In the genomic region with DNA sequence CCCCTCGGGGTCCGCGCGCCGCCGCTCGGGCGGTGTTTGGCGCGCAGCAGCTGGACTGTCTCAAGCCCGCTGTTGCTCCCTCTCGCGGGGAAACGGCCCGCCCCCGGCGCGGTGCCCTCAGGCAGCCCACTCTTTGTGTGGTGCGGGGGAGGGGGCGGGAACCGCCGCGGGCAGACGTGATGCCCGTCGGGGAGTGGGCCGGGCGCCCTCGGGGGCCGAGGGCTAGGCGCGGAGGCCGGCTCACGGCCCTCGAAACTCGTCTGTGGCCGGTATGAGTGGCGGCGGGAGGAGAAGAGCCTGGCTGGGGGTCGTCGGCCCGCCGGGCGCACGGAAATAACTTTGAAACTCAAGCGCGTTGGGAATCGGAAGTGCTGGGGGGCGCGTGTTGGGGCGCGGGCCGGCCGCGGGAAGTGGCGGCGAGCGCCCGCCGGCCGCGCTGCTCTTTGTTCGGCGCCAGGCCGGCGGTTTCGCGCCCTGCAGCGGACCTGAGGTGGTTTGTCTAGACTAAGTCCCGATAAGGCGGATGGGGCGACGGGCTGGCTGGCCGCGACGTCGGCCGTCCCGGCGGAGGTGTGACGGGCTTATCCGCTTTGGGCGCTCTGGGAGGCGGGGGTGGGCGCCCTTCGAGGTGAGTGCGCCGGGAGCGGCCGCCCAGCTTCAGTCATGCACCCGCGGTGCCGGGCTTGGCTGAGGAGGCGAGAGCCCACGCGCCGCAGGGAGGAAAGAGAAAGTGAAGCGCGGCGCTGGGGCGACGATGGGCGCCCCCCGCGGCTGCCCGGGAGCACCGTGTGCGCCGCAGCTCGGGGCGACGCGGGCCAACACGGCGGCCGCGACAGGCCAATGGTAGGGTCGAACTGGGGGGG, we compare ENCODE assay signal across 1 cellular context.
TF ChIP-seq lines count a peak whose summit lies in the region.

No MANE protein-coding gene starts in this region.

TF ChIP-seq in HepG2, 621 proteins besides CTCF, POLR2A, EP300 and RAD21 (continued from another document and continues in another):
- TF ChIP-seq, protein P1, sequence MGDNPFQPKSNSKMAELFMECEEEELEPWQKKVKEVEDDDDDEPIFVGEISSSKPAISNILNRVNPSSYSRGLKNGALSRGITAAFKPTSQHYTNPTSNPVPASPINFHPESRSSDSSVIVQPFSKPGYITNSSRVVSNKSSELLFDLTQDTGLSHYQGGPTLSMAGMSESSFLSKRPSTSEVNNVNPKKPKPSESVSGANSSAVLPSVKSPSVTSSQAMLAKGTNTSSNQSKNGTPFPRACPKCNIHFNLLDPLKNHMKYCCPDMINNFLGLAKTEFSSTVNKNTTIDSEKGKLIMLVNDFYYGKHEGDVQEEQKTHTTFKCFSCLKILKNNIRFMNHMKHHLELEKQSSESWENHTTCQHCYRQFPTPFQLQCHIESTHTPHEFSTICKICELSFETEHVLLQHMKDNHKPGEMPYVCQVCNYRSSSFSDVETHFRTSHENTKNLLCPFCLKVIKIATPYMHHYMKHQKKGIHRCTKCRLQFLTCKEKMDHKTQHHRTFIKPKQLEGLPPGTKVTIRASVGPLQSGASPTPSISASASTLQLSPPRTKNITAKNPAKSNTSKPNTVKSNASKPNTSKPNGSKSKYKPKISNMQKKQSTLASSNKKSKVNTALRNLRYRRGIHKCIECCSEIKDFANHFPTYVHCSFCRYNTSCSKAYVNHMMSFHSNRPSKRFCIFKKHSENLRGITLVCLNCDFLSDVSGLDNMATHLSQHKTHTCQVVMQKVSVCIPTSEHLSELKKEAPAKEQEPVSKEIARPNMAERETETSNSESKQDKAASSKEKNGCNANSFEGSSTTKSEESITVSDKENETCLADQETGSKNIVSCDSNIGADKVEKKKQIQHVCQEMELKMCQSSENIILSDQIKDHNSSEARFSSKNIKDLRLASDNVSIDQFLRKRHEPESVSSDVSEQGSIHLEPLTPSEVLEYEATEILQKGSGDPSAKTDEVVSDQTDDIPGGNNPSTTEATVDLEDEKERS (CRISPR knock-in tag; IDR thresholded peaks at IDR 0.05): no peak
- TF ChIP-seq SMAD1 (CRISPR knock-in tag; IDR thresholded peaks at IDR 0.05; ENCODE audit: borderline replicate concordance, low read depth): no peak
- no peak; the same call in 1 of the 2 replicates for TF ChIP-seq KDM5B (CRISPR knock-in tag; IDR thresholded peaks at IDR 0.05; ENCODE audit: borderline replicate concordance)
- TF ChIP-seq, protein P2, sequence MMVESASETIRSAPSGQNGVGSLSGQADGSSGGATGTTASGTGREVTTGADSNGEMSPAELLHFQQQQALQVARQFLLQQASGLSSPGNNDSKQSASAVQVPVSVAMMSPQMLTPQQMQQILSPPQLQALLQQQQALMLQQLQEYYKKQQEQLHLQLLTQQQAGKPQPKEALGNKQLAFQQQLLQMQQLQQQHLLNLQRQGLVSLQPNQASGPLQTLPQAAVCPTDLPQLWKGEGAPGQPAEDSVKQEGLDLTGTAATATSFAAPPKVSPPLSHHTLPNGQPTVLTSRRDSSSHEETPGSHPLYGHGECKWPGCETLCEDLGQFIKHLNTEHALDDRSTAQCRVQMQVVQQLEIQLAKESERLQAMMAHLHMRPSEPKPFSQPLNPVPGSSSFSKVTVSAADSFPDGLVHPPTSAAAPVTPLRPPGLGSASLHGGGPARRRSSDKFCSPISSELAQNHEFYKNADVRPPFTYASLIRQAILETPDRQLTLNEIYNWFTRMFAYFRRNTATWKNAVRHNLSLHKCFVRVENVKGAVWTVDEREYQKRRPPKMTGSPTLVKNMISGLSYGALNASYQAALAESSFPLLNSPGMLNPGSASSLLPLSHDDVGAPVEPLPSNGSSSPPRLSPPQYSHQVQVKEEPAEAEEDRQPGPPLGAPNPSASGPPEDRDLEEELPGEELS (CRISPR knock-in tag; IDR thresholded peaks at IDR 0.05): no peak
- no peak for TF ChIP-seq KDM3A (CRISPR knock-in tag; IDR thresholded peaks at IDR 0.05; ENCODE audit: low read depth)
- TF ChIP-seq POGZ (CRISPR knock-in tag; IDR thresholded peaks at IDR 0.05): no peak
- no peak; the same call in 1 of the 2 replicates for TF ChIP-seq SRY (CRISPR knock-in tag; IDR thresholded peaks at IDR 0.05)
- TF ChIP-seq ZNF3 (CRISPR knock-in tag; IDR thresholded peaks at IDR 0.05): no peak
- TF ChIP-seq ZNF468 (CRISPR knock-in tag; IDR thresholded peaks at IDR 0.05): 0 out of 2 replicates have a peak, but pooled peaks have one; percentile 45
- TF ChIP-seq ZNF446 (CRISPR knock-in tag; IDR thresholded peaks at IDR 0.05): peak; percentile 76; the same call in 1 of the 2 replicates
- TF ChIP-seq, protein P3, sequence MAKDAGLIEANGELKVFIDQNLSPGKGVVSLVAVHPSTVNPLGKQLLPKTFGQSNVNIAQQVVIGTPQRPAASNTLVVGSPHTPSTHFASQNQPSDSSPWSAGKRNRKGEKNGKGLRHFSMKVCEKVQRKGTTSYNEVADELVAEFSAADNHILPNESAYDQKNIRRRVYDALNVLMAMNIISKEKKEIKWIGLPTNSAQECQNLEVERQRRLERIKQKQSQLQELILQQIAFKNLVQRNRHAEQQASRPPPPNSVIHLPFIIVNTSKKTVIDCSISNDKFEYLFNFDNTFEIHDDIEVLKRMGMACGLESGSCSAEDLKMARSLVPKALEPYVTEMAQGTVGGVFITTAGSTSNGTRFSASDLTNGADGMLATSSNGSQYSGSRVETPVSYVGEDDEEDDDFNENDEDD (CRISPR knock-in tag; IDR thresholded peaks at IDR 0.05; ENCODE audit: borderline replicate concordance): no peak
- TF ChIP-seq NFKB2 (CRISPR knock-in tag; IDR thresholded peaks at IDR 0.05; ENCODE audit: borderline replicate concordance): no peak
- TF ChIP-seq ZKSCAN8 (CRISPR knock-in tag; IDR thresholded peaks at IDR 0.05; ENCODE audit: borderline replicate concordance): no peak
- TF ChIP-seq RFX3 (CRISPR knock-in tag; IDR thresholded peaks at IDR 0.05): no peak
- no peak for TF ChIP-seq ZNF101 (CRISPR knock-in tag; IDR thresholded peaks at IDR 0.05; ENCODE audit: borderline replicate concordance, low read depth)
- TF ChIP-seq PCBP1 (IDR thresholded peaks at IDR 0.05; ENCODE audit: borderline replicate concordance, low read depth, low read length): no peak
- TF ChIP-seq, protein P4, sequence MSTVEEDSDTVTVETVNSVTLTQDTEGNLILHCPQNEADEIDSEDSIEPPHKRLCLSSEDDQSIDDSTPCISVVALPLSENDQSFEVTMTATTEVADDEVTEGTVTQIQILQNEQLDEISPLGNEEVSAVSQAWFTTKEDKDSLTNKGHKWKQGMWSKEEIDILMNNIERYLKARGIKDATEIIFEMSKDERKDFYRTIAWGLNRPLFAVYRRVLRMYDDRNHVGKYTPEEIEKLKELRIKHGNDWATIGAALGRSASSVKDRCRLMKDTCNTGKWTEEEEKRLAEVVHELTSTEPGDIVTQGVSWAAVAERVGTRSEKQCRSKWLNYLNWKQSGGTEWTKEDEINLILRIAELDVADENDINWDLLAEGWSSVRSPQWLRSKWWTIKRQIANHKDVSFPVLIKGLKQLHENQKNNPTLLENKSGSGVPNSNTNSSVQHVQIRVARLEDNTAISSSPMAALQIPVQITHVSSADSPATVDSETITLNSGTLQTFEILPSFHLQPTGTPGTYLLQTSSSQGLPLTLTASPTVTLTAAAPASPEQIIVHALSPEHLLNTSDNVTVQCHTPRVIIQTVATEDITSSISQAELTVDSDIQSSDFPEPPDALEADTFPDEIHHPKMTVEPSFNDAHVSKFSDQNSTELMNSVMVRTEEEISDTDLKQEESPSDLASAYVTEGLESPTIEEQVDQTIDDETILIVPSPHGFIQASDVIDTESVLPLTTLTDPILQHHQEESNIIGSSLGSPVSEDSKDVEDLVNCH (CRISPR knock-in tag; IDR thresholded peaks at IDR 0.05): no peak
- no peak for TF ChIP-seq ZBTB7B (CRISPR knock-in tag; IDR thresholded peaks at IDR 0.05)
- TF ChIP-seq, protein P5, sequence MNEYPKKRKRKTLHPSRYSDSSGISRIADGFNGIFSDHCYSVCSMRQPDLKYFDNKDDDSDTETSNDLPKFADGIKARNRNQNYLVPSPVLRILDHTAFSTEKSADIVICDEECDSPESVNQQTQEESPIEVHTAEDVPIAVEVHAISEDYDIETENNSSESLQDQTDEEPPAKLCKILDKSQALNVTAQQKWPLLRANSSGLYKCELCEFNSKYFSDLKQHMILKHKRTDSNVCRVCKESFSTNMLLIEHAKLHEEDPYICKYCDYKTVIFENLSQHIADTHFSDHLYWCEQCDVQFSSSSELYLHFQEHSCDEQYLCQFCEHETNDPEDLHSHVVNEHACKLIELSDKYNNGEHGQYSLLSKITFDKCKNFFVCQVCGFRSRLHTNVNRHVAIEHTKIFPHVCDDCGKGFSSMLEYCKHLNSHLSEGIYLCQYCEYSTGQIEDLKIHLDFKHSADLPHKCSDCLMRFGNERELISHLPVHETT (CRISPR knock-in tag; conservative IDR thresholded peaks at IDR 0.05): no peak
- TF ChIP-seq AHR (CRISPR knock-in tag; IDR thresholded peaks at IDR 0.05): no peak
- TF ChIP-seq, protein P6, sequence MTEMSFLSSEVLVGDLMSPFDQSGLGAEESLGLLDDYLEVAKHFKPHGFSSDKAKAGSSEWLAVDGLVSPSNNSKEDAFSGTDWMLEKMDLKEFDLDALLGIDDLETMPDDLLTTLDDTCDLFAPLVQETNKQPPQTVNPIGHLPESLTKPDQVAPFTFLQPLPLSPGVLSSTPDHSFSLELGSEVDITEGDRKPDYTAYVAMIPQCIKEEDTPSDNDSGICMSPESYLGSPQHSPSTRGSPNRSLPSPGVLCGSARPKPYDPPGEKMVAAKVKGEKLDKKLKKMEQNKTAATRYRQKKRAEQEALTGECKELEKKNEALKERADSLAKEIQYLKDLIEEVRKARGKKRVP (CRISPR knock-in tag; IDR thresholded peaks at IDR 0.05): no peak
- TF ChIP-seq ZNF343 (CRISPR knock-in tag; IDR thresholded peaks at IDR 0.05): 0 out of 2 replicates have a peak, but pooled peaks have one; percentile 6
- TF ChIP-seq, protein P7, sequence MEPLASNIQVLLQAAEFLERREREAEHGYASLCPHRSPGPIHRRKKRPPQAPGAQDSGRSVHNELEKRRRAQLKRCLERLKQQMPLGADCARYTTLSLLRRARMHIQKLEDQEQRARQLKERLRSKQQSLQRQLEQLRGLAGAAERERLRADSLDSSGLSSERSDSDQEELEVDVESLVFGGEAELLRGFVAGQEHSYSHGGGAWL (CRISPR knock-in tag; IDR thresholded peaks at IDR 0.05): peak; percentile 61
- TF ChIP-seq, protein P8, sequence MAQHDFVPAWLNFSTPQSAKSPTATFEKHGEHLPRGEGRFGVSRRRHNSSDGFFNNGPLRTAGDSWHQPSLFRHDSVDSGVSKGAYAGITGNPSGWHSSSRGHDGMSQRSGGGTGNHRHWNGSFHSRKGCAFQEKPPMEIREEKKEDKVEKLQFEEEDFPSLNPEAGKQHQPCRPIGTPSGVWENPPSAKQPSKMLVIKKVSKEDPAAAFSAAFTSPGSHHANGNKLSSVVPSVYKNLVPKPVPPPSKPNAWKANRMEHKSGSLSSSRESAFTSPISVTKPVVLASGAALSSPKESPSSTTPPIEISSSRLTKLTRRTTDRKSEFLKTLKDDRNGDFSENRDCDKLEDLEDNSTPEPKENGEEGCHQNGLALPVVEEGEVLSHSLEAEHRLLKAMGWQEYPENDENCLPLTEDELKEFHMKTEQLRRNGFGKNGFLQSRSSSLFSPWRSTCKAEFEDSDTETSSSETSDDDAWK (CRISPR knock-in tag; IDR thresholded peaks at IDR 0.05): no peak
- peak; percentile 28; the same call in 1 of the 2 replicates for TF ChIP-seq CBFB (CRISPR knock-in tag; IDR thresholded peaks at IDR 0.05)
- TF ChIP-seq, protein P9, sequence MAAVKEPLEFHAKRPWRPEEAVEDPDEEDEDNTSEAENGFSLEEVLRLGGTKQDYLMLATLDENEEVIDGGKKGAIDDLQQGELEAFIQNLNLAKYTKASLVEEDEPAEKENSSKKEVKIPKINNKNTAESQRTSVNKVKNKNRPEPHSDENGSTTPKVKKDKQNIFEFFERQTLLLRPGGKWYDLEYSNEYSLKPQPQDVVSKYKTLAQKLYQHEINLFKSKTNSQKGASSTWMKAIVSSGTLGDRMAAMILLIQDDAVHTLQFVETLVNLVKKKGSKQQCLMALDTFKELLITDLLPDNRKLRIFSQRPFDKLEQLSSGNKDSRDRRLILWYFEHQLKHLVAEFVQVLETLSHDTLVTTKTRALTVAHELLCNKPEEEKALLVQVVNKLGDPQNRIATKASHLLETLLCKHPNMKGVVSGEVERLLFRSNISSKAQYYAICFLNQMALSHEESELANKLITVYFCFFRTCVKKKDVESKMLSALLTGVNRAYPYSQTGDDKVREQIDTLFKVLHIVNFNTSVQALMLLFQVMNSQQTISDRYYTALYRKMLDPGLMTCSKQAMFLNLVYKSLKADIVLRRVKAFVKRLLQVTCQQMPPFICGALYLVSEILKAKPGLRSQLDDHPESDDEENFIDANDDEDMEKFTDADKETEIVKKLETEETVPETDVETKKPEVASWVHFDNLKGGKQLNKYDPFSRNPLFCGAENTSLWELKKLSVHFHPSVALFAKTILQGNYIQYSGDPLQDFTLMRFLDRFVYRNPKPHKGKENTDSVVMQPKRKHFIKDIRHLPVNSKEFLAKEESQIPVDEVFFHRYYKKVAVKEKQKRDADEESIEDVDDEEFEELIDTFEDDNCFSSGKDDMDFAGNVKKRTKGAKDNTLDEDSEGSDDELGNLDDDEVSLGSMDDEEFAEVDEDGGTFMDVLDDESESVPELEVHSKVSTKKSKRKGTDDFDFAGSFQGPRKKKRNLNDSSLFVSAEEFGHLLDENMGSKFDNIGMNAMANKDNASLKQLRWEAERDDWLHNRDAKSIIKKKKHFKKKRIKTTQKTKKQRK (IDR thresholded peaks at IDR 0.05; ENCODE audit: low read length): no peak
- TF ChIP-seq, protein P10, sequence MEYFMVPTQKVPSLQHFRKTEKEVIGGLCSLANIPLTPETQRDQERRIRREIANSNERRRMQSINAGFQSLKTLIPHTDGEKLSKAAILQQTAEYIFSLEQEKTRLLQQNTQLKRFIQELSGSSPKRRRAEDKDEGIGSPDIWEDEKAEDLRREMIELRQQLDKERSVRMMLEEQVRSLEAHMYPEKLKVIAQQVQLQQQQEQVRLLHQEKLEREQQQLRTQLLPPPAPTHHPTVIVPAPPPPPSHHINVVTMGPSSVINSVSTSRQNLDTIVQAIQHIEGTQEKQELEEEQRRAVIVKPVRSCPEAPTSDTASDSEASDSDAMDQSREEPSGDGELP (IDR thresholded peaks at IDR 0.05; ENCODE audit: borderline replicate concordance, low read depth): no peak
- no peak for TF ChIP-seq SALL1 (CRISPR knock-in tag; IDR thresholded peaks at IDR 0.05)
- no peak for TF ChIP-seq RFX5 (IDR thresholded peaks at IDR 0.05; ENCODE audit: low read depth, low read length)
- TF ChIP-seq GABPA (IDR thresholded peaks at IDR 0.05; ENCODE audit: low read depth, low read length): no peak
- no peak for TF ChIP-seq GABPA (CRISPR knock-in tag; IDR thresholded peaks at IDR 0.05; ENCODE audit: low read depth)
